In the genomic region with DNA sequence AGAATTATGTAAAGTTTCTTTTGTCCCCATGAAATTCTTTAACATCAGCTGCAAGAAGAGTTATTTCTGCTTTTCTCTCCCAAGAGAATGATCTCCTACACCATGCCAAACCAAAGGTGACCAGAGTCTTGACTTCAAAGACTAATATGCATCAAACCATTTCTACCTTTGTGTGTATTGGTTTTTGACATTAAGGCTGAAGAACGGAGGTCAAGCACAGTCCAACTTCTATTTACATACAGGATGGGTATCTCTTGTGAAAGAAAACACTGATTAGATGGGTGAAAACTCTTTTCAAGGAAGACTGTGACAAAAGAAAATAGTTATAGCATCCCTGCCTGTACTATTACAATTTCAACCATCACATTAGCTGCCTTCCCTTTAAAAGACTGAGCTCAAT, we compare ENCODE assay signal across 1 cellular context.
TF ChIP-seq lines count a peak whose summit lies in the region.

No MANE protein-coding gene starts in this region.

TF ChIP-seq in HepG2, 621 proteins besides CTCF, POLR2A, EP300 and RAD21 (continued from another document):
- TF ChIP-seq, protein P1, sequence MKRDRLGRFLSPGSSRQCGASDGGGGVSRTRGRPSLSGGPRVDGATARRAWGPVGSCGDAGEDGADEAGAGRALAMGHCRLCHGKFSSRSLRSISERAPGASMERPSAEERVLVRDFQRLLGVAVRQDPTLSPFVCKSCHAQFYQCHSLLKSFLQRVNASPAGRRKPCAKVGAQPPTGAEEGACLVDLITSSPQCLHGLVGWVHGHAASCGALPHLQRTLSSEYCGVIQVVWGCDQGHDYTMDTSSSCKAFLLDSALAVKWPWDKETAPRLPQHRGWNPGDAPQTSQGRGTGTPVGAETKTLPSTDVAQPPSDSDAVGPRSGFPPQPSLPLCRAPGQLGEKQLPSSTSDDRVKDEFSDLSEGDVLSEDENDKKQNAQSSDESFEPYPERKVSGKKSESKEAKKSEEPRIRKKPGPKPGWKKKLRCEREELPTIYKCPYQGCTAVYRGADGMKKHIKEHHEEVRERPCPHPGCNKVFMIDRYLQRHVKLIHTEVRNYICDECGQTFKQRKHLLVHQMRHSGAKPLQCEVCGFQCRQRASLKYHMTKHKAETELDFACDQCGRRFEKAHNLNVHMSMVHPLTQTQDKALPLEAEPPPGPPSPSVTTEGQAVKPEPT (CRISPR knock-in tag; IDR thresholded peaks at IDR 0.05; ENCODE audit: low read depth): no peak
- TF ChIP-seq ZNF484 (CRISPR knock-in tag; IDR thresholded peaks at IDR 0.05; ENCODE audit: borderline replicate concordance, low read depth): no peak
- 0 out of 2 replicates have a peak, but pooled peaks have one; percentile 27 for TF ChIP-seq MIXL1 (CRISPR knock-in tag; IDR thresholded peaks at IDR 0.05)
- TF ChIP-seq SIX1 (CRISPR knock-in tag; IDR thresholded peaks at IDR 0.05; ENCODE audit: borderline replicate concordance): no peak
- no peak for TF ChIP-seq ZNF431 (CRISPR knock-in tag; IDR thresholded peaks at IDR 0.05; ENCODE audit: borderline replicate concordance, low read depth)
- TF ChIP-seq, protein P2, sequence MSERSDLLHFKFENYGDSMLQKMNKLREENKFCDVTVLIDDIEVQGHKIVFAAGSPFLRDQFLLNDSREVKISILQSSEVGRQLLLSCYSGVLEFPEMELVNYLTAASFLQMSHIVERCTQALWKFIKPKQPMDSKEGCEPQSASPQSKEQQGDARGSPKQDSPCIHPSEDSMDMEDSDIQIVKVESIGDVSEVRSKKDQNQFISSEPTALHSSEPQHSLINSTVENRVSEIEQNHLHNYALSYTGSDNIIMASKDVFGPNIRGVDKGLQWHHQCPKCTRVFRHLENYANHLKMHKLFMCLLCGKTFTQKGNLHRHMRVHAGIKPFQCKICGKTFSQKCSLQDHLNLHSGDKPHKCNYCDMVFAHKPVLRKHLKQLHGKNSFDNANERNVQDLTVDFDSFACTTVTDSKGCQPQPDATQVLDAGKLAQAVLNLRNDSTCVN (CRISPR knock-in tag; IDR thresholded peaks at IDR 0.05; ENCODE audit: borderline replicate concordance): no peak
- no peak for TF ChIP-seq PHF21A (CRISPR knock-in tag; IDR thresholded peaks at IDR 0.05)
- TF ChIP-seq TCF7 (IDR thresholded peaks at IDR 0.05; ENCODE audit: low read depth): peak; percentile 66
- no peak for TF ChIP-seq ZNF7 (CRISPR knock-in tag; IDR thresholded peaks at IDR 0.05)
- TF ChIP-seq MXD4 (CRISPR knock-in tag; IDR thresholded peaks at IDR 0.05): no peak
- TF ChIP-seq, protein P3, sequence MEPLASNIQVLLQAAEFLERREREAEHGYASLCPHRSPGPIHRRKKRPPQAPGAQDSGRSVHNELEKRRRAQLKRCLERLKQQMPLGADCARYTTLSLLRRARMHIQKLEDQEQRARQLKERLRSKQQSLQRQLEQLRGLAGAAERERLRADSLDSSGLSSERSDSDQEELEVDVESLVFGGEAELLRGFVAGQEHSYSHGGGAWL (CRISPR knock-in tag; IDR thresholded peaks at IDR 0.05): no peak
- no peak for TF ChIP-seq ZNF232 (CRISPR knock-in tag; IDR thresholded peaks at IDR 0.05; ENCODE audit: borderline replicate concordance)
- TF ChIP-seq ZNF343 (CRISPR knock-in tag; IDR thresholded peaks at IDR 0.05): no peak
- no peak for TF ChIP-seq ATF1 (CRISPR knock-in tag; IDR thresholded peaks at IDR 0.05)
- TF ChIP-seq ISX (CRISPR knock-in tag; conservative IDR thresholded peaks at IDR 0.05): no peak
- no peak for TF ChIP-seq HOXA7 (CRISPR knock-in tag; IDR thresholded peaks at IDR 0.05)
- no peak for TF ChIP-seq ONECUT2 (CRISPR knock-in tag; IDR thresholded peaks at IDR 0.05)
- TF ChIP-seq NFIC (IDR thresholded peaks at IDR 0.05; ENCODE audit: low read length): peak; percentile 48; the same call in 1 of the 2 replicates
- TF ChIP-seq ZNF17 (CRISPR knock-in tag; IDR thresholded peaks at IDR 0.05): no peak
- TF ChIP-seq, protein P4, sequence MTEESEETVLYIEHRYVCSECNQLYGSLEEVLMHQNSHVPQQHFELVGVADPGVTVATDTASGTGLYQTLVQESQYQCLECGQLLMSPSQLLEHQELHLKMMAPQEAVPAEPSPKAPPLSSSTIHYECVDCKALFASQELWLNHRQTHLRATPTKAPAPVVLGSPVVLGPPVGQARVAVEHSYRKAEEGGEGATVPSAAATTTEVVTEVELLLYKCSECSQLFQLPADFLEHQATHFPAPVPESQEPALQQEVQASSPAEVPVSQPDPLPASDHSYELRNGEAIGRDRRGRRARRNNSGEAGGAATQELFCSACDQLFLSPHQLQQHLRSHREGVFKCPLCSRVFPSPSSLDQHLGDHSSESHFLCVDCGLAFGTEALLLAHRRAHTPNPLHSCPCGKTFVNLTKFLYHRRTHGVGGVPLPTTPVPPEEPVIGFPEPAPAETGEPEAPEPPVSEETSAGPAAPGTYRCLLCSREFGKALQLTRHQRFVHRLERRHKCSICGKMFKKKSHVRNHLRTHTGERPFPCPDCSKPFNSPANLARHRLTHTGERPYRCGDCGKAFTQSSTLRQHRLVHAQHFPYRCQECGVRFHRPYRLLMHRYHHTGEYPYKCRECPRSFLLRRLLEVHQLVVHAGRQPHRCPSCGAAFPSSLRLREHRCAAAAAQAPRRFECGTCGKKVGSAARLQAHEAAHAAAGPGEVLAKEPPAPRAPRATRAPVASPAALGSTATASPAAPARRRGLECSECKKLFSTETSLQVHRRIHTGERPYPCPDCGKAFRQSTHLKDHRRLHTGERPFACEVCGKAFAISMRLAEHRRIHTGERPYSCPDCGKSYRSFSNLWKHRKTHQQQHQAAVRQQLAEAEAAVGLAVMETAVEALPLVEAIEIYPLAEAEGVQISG (CRISPR knock-in tag; IDR thresholded peaks at IDR 0.05): no peak
- no peak for TF ChIP-seq SOX13 (IDR thresholded peaks at IDR 0.05)
- peak in 1 of 2 experiments; percentile 70; a peak in 2 of 4 replicates for TF ChIP-seq SOX13 (CRISPR knock-in tag; conservative IDR thresholded peaks at IDR 0.05 in 1 of 2, IDR thresholded peaks at IDR 0.05 in 1 of 2)
- TF ChIP-seq KAT2B (IDR thresholded peaks at IDR 0.05; ENCODE audit: borderline replicate concordance, low read depth, low read length): no peak
- TF ChIP-seq POLR2AphosphoS5 (IDR thresholded peaks at IDR 0.05; ENCODE audit: low read depth, low read length): no peak
- TF ChIP-seq HCFC1 (IDR thresholded peaks at IDR 0.05; ENCODE audit: low read depth, low read length): no peak
